Comparison of ENCODE assay signal across 9 cellular contexts in genomic region chr10:49114718-49115014, GRCh38. TPM values are rescaled to one million over a fixed set of nuclear protein-coding genes. Genes with fewer than 3 reads are reported as not detected.
DNase-seq lines count a peak whose midpoint lies in the region; ATAC-seq lines count a peak whose summit lies in the region.
"Had no signal": no experiment of that assay in that cellular context is flagged by ENCODE, and none has a peak within 500 bp of the region (broad histone marks: within the 10 kb centered on the region; RNA-seq: fewer than 3 reads in every experiment).

No MANE protein-coding gene starts in this region.

- no peaks in the 10 kb centered on the region for H3K36me3 ChIP-seq in SJCRH30

- peak overlapping the region; percentile 56 for H3K27ac ChIP-seq in SJCRH30
- H3K27ac ChIP-seq in temporal lobe (ENCODE audit: low read depth, low read length): peak overlapping the region; percentile 50
- H3K27ac ChIP-seq: body of pancreas had no signal

- no peak for ATAC-seq in esophagus mucosa
- ATAC-seq in GM19023 (IDR thresholded peaks at IDR 0.05; ENCODE audit: unreplicated experiment): no peak

- intact Hi-C loops in dendritic cell treated with granulocyte-macrophage colony-stimulating factor and Interleukin-4, amounts not matched to agents 40 ng/mL and 50 ng/mL, for 4 days (cut with micrococcal nuclease): no loop called here

- no peaks in the 10 kb centered on the region for H3K9me3 ChIP-seq in SJCRH30 (replicated peaks)
- H3K9me3 ChIP-seq: body of pancreas had no signal

- peak overlapping the region; percentile 64 for H3K4me3 ChIP-seq in SJCRH30
- H3K4me3 ChIP-seq: body of pancreas had no signal

- no peak for DNase-seq in SJCRH30
- peak; percentile 50 for DNase-seq in medulla oblongata (ENCODE audit: extremely low spot score)
- DNase-seq in NCI-H2029 treated with DMSO at 0.1 percent for 48 hours (lab: John Stamatoyannopoulos, UW): no peak
- DNase-seq: stimulated activated CD4-positive, alpha-beta T cell treated with anti-CD3 and anti-CD28 coated beads, Interleukin-12 subunit alpha, Interleukin-12 subunit beta, amount 100 ng/mL, for 4 hours had no signal

- no peaks in the 10 kb centered on the region for H3K9me3 Mint-ChIP-seq in dendritic cell treated with granulocyte-macrophage colony-stimulating factor and Interleukin-4, amounts not matched to agents 40 ng/mL and 50 ng/mL, for 4 days

- H3K4me1 ChIP-seq in SJCRH30: peaks cover 11% of the 10 kb centered on the region

- no peaks in the 10 kb centered on the region for H3K27me3 ChIP-seq in SJCRH30
- H3K27me3 ChIP-seq: body of pancreas had no signal

- peak overlapping the region; percentile 55 for H3K4me3 Mint-ChIP-seq in dendritic cell treated with granulocyte-macrophage colony-stimulating factor and Interleukin-4, amounts not matched to agents 40 ng/mL and 50 ng/mL, for 4 days

- H3K27ac Mint-ChIP-seq in dendritic cell treated with granulocyte-macrophage colony-stimulating factor and Interleukin-4, amounts not matched to agents 40 ng/mL and 50 ng/mL, for 4 days: no peak overlapping the region

- H3K4me1 Mint-ChIP-seq in dendritic cell treated with granulocyte-macrophage colony-stimulating factor and Interleukin-4, amounts not matched to agents 40 ng/mL and 50 ng/mL, for 4 days (ENCODE audit: low read depth): no peaks in the 10 kb centered on the region

- H3K36me3 Mint-ChIP-seq in dendritic cell treated with granulocyte-macrophage colony-stimulating factor and Interleukin-4, amounts not matched to agents 40 ng/mL and 50 ng/mL, for 4 days (ENCODE audit: low read depth): no peaks in the 10 kb centered on the region

- H3K27me3 Mint-ChIP-seq in dendritic cell treated with granulocyte-macrophage colony-stimulating factor and Interleukin-4, amounts not matched to agents 40 ng/mL and 50 ng/mL, for 4 days: peaks cover 49% of the 10 kb centered on the region

RNA-seq across cellular contexts. Expression of gene VSTM4, which starts 0.7 kb away (rescaled TPM):
- total RNA-seq in SJCRH30 (2014; rRNA removed; shearing (Covaris generic)): 7.1 and 7.2 TPM in 2 replicates
- 3.2 TPM for total RNA-seq in temporal lobe
- total RNA-seq in esophagus mucosa: 0.68 TPM

RNA-seq across cellular contexts. Expression of gene FAM170B, which starts 19.2 kb away (rescaled TPM):
- not detected in 2 replicates for total RNA-seq in SJCRH30 (2014; rRNA removed; shearing (Covaris generic))
- total RNA-seq in temporal lobe: not detected
- total RNA-seq in esophagus mucosa: not detected
- total RNA-seq: body of pancreas had no signal
